ENCODE assay signal across 17 cellular contexts in genomic region chr14:82667501-82667900, GRCh38.
"Had no signal": no experiment of that assay in that cellular context is flagged by ENCODE, and none has a peak within 500 bp of the region (broad histone marks: within the 10 kb centered on the region; RNA-seq: fewer than 3 reads in every experiment).

No MANE protein-coding gene starts in this region.

- DNase-seq: activated CD4-positive, alpha-beta T cell treated with anti-CD3 and anti-CD28 coated beads for 36 hours; activated CD4-positive, alpha-beta T cell treated with anti-CD3 and anti-CD28 coated beads, Interleukin-2, amount 50 U/mL, for 48 hours; amniotic stem cell; body of pancreas; colonic mucosa; hypothalamus; islet precursor cell; naive thymus-derived CD8-positive, alpha-beta T cell; ovary; sigmoid colon; SK-N-SH; spleen; stimulated activated CD4-positive, alpha-beta T cell treated with anti-CD3 and anti-CD28 coated beads, Interleukin-4, amount 100 ng/mL, for 4 hours had no signal

- H3K36me3 ChIP-seq: colonic mucosa, esophagus muscularis mucosa, ovary, sigmoid colon, spleen, thyroid gland had no signal

- H3K9me3 ChIP-seq: body of pancreas, colonic mucosa, esophagus muscularis mucosa, ovary, sigmoid colon, thyroid gland had no signal

- H3K27ac ChIP-seq: body of pancreas, colonic mucosa, ovary, spleen, thyroid gland had no signal

- H3K4me1 ChIP-seq: body of pancreas, colonic mucosa, esophagus muscularis mucosa, sigmoid colon, spleen had no signal

- H3K4me3 ChIP-seq: body of pancreas, colonic mucosa, esophagus muscularis mucosa, ovary, sigmoid colon, spleen, thyroid gland had no signal

- H3K27me3 ChIP-seq: body of pancreas, colonic mucosa, esophagus muscularis mucosa, ovary, sigmoid colon, spleen, thyroid gland had no signal

- ATAC-seq: activated CD4-positive, alpha-beta T cell treated with anti-CD3 and anti-CD28 coated beads for 36 hours; body of pancreas; naive thymus-derived CD8-positive, alpha-beta T cell; stimulated activated memory B cell treated with anti-CD40 and anti-IgM and Interleukin-4, amounts not matched to agents 10 μg/mL and 1 μg/mL and 100 μg/mL, for 72 hours; WTC11 had no signal

- H3K9ac ChIP-seq: SK-N-SH had no signal
